Comparison of ENCODE assay signal across 1 cellular context in genomic region chrX:140510306-140510676, GRCh38.
TF ChIP-seq lines count a peak whose summit lies in the region.

No MANE protein-coding gene starts in this region.

TF ChIP-seq in GM23338, 12 proteins besides CTCF, POLR2A, EP300 and RAD21 (continued from another document):
- no peak for TF ChIP-seq ZNF462 (CRISPR knock-in tag; IDR thresholded peaks at IDR 0.05)
- TF ChIP-seq ZNF331 (CRISPR knock-in tag; IDR thresholded peaks at IDR 0.05; ENCODE audit: low read depth) = no peak
